Comparison of ENCODE assay signal across 8 cellular contexts in genomic region chr19:506404-507285, GRCh38. TPM values are rescaled to one million over a fixed set of nuclear protein-coding genes. Genes with fewer than 3 reads are reported as not detected.
DNase-seq lines count a peak whose midpoint lies in the region; ATAC-seq and TF ChIP-seq lines count a peak whose summit lies in the region.

No MANE protein-coding gene starts in this region.

- peak; percentile 100 for DNase-seq in ELR (ENCODE audit: low read depth)
- DNase-seq in GOT3 (lab: John Stamatoyannopoulos, UW): peak; percentile 99
- DNase-seq in LHCN-M2 (ENCODE audit: low read depth): peak; percentile 84
- peak; percentile 99 for DNase-seq in RPMI7951 (ENCODE audit: low read depth)
- peak; percentile 100 for DNase-seq in fibroblast of mammary gland (ENCODE audit: low read depth)
- peak; percentile 87 to 99 (median 94) for DNase-seq in naive thymus-derived CD8-positive, alpha-beta T cell
- peak; percentile 95 for DNase-seq in stimulated activated naive B cell treated with anti-CD40 and anti-IgM and Interleukin-4, amounts not matched to agents 10 μg/mL and 1 μg/mL and 100 μg/mL, for 72 hours

- POLR2A ChIA-PET in naive thymus-derived CD8-positive, alpha-beta T cell (lab: Charles Lee): interaction anchor here (0.6 to 3.9 kb wide), 17 partner anchors 9 to 763 kb away, joined by 3 to 51 read pairs (median 4); partner anchors contain the start of genes BSG, CDC34 and CIRBP

- no peaks in the 10 kb centered on the region for H3K27me3 Mint-ChIP-seq in activated T-helper 17 cell treated with anti-CD3 and anti-CD28 coated beads, Interleukin-2, amount 50 U/mL, for 72 hours
- no peaks in the 10 kb centered on the region for H3K27me3 Mint-ChIP-seq in naive thymus-derived CD8-positive, alpha-beta T cell
- H3K27me3 Mint-ChIP-seq in stimulated activated naive B cell treated with anti-CD40 and anti-IgM and Interleukin-4, amounts not matched to agents 10 μg/mL and 1 μg/mL and 100 μg/mL, for 72 hours: no peaks in the 10 kb centered on the region

- peak overlapping the region; percentile 80 for H3K4me3 ChIP-seq in fibroblast of mammary gland (ENCODE audit: control insufficient read depth, low read depth, low read length)

- peak; percentile 77 for ATAC-seq in activated T-helper 17 cell treated with anti-CD3 and anti-CD28 coated beads, Interleukin-2, amount 50 U/mL, for 72 hours (replicated peaks)
- ATAC-seq in naive thymus-derived CD8-positive, alpha-beta T cell: peak; percentile 53 to 56
- ATAC-seq in stimulated activated naive B cell treated with anti-CD40 and anti-IgM and Interleukin-4, amounts not matched to agents 10 μg/mL and 1 μg/mL and 100 μg/mL, for 72 hours (replicated peaks): peak; percentile 74 to 77

- peak; percentile 88 for TF ChIP-seq CTCF in fibroblast of mammary gland (conservative IDR thresholded peaks at IDR 0.05; ENCODE audit: control insufficient read depth, insufficient read depth, low read depth, low read length)

- H3K9me3 Mint-ChIP-seq in activated T-helper 17 cell treated with anti-CD3 and anti-CD28 coated beads, Interleukin-2, amount 50 U/mL, for 72 hours: no peaks in the 10 kb centered on the region
- H3K9me3 Mint-ChIP-seq in naive thymus-derived CD8-positive, alpha-beta T cell: no peaks in the 10 kb centered on the region
- peaks cover 0 to 3% of the 10 kb centered on the region in 2 donors for H3K9me3 Mint-ChIP-seq in stimulated activated naive B cell treated with anti-CD40 and anti-IgM and Interleukin-4, amounts not matched to agents 10 μg/mL and 1 μg/mL and 100 μg/mL, for 72 hours

- peak overlapping the region; percentile 87 for H3K4me3 Mint-ChIP-seq in activated T-helper 17 cell treated with anti-CD3 and anti-CD28 coated beads, Interleukin-2, amount 50 U/mL, for 72 hours
- peak overlapping the region; percentile 88 to 100 (median 98) for H3K4me3 Mint-ChIP-seq in naive thymus-derived CD8-positive, alpha-beta T cell
- peak overlapping the region; percentile 85 to 90 for H3K4me3 Mint-ChIP-seq in stimulated activated naive B cell treated with anti-CD40 and anti-IgM and Interleukin-4, amounts not matched to agents 10 μg/mL and 1 μg/mL and 100 μg/mL, for 72 hours

- H3K4me1 Mint-ChIP-seq in activated T-helper 17 cell treated with anti-CD3 and anti-CD28 coated beads, Interleukin-2, amount 50 U/mL, for 72 hours: peaks cover 22% of the 10 kb centered on the region
- peaks cover 18 to 52% (median 38%) of the 10 kb centered on the region in 4 donors for H3K4me1 Mint-ChIP-seq in naive thymus-derived CD8-positive, alpha-beta T cell
- H3K4me1 Mint-ChIP-seq in stimulated activated naive B cell treated with anti-CD40 and anti-IgM and Interleukin-4, amounts not matched to agents 10 μg/mL and 1 μg/mL and 100 μg/mL, for 72 hours: peaks cover 36 to 51% of the 10 kb centered on the region in 2 donors

- H3K27ac Mint-ChIP-seq in activated T-helper 17 cell treated with anti-CD3 and anti-CD28 coated beads, Interleukin-2, amount 50 U/mL, for 72 hours: peak overlapping the region; percentile 99
- H3K27ac Mint-ChIP-seq in naive thymus-derived CD8-positive, alpha-beta T cell: peak overlapping the region; percentile 95 to 100 (median 99)
- peak overlapping the region; percentile 98 for H3K27ac Mint-ChIP-seq in stimulated activated naive B cell treated with anti-CD40 and anti-IgM and Interleukin-4, amounts not matched to agents 10 μg/mL and 1 μg/mL and 100 μg/mL, for 72 hours

- H3K36me3 Mint-ChIP-seq in activated T-helper 17 cell treated with anti-CD3 and anti-CD28 coated beads, Interleukin-2, amount 50 U/mL, for 72 hours (ENCODE audit: low read depth): peaks cover 14% of the 10 kb centered on the region
- H3K36me3 Mint-ChIP-seq in naive thymus-derived CD8-positive, alpha-beta T cell: peaks cover 0 to 3% (median 0%) of the 10 kb centered on the region in 3 donors
- H3K36me3 Mint-ChIP-seq in stimulated activated naive B cell treated with anti-CD40 and anti-IgM and Interleukin-4, amounts not matched to agents 10 μg/mL and 1 μg/mL and 100 μg/mL, for 72 hours: peaks cover 12 to 25% of the 10 kb centered on the region in 2 donors

RNA-seq across cellular contexts. Expression of gene TPGS1, which starts 0.7 kb away (rescaled TPM):
- total RNA-seq in LHCN-M2 (2014; rRNA removed): 84.8 and 85.9 TPM in 2 replicates
- polyA plus RNA-seq in LHCN-M2 (2012): 19.2 TPM
- total RNA-seq in RPMI7951 (2014; rRNA removed; shearing (Covaris generic)): 26.2 and 48.8 TPM in 2 replicates
- total RNA-seq in activated T-helper 17 cell treated with anti-CD3 and anti-CD28 coated beads, Interleukin-2, amount 50 U/mL, for 72 hours: 10 to 100 TPM in 1 of 2 donors, 1 to 10 TPM in 1; 6.3 to 14.1 TPM
- 10 to 100 TPM; 31.5 to 33.0 TPM for total RNA-seq in naive thymus-derived CD8-positive, alpha-beta T cell
- polyA plus RNA-seq in naive thymus-derived CD8-positive, alpha-beta T cell: 10 to 100 TPM; 31.6 to 43.3 (median 42.3) TPM

RNA-seq across cellular contexts. Expression of gene MADCAM1, which starts 10.4 kb away (rescaled TPM):
- 0.19 and 0.23 TPM in 2 replicates for total RNA-seq in LHCN-M2 (2014; rRNA removed)
- 0.49 TPM for polyA plus RNA-seq in LHCN-M2 (2012)
- 0.12 TPM in 1 of 2 replicates, not detected in the other for total RNA-seq in RPMI7951 (2014; rRNA removed; shearing (Covaris generic))
- under 1 TPM in 1 of 2 donors, not detected in 1; 0.29 TPM for total RNA-seq in activated T-helper 17 cell treated with anti-CD3 and anti-CD28 coated beads, Interleukin-2, amount 50 U/mL, for 72 hours
- total RNA-seq in naive thymus-derived CD8-positive, alpha-beta T cell: 1 to 10 TPM; 1.1 to 1.2 TPM
- polyA plus RNA-seq in naive thymus-derived CD8-positive, alpha-beta T cell: under 1 TPM; 0.17 to 0.33 (median 0.17) TPM

RNA-seq across cellular contexts. Expression of gene CDC34, which starts 24.9 kb away (rescaled TPM):
- 64.6 and 69.6 TPM in 2 replicates for total RNA-seq in LHCN-M2 (2014; rRNA removed)
- 71.4 TPM for polyA plus RNA-seq in LHCN-M2 (2012)
- 56.4 and 61.8 TPM in 2 replicates for total RNA-seq in RPMI7951 (2014; rRNA removed; shearing (Covaris generic))
- total RNA-seq in activated T-helper 17 cell treated with anti-CD3 and anti-CD28 coated beads, Interleukin-2, amount 50 U/mL, for 72 hours: 10 to 100 TPM; 31.4 to 44.5 TPM
- 10 to 100 TPM; 41.7 to 46.7 TPM for total RNA-seq in naive thymus-derived CD8-positive, alpha-beta T cell
- polyA plus RNA-seq in naive thymus-derived CD8-positive, alpha-beta T cell: 10 to 100 TPM; 20.6 to 43.5 (median 27.9) TPM

RNA-seq across cellular contexts. Expression of gene GZMM, which starts 37.2 kb away (rescaled TPM):
- total RNA-seq in LHCN-M2 (2014; rRNA removed): 1.7 TPM in 1 of 2 replicates, not detected in the other
- polyA plus RNA-seq in LHCN-M2 (2012): 0.15 TPM
- 1.3 and 3.6 TPM in 2 replicates for total RNA-seq in RPMI7951 (2014; rRNA removed; shearing (Covaris generic))
- 10 to 100 TPM; 30.5 to 31.3 TPM for total RNA-seq in activated T-helper 17 cell treated with anti-CD3 and anti-CD28 coated beads, Interleukin-2, amount 50 U/mL, for 72 hours
- total RNA-seq in naive thymus-derived CD8-positive, alpha-beta T cell: 10 to 100 TPM; 46.9 to 55.9 TPM
- 100 to 1,000 TPM; 228 to 450 (median 333) TPM for polyA plus RNA-seq in naive thymus-derived CD8-positive, alpha-beta T cell

RNA-seq across cellular contexts. Expression of gene SHC2, which starts 45.8 kb away (rescaled TPM):
- 0.32 and 0.57 TPM in 2 replicates for total RNA-seq in LHCN-M2 (2014; rRNA removed)
- 1.2 TPM for polyA plus RNA-seq in LHCN-M2 (2012)
- total RNA-seq in RPMI7951 (2014; rRNA removed; shearing (Covaris generic)): 0.10 TPM in 1 of 2 replicates, not detected in the other
- under 1 TPM in 1 of 2 donors, not detected in 1; 0.26 TPM for total RNA-seq in activated T-helper 17 cell treated with anti-CD3 and anti-CD28 coated beads, Interleukin-2, amount 50 U/mL, for 72 hours
- total RNA-seq in naive thymus-derived CD8-positive, alpha-beta T cell: 1 to 10 TPM; 3.6 to 4.0 TPM
- polyA plus RNA-seq in naive thymus-derived CD8-positive, alpha-beta T cell: 1 to 10 TPM in 1 of 3 donors, under 1 TPM in 2; 0.30 to 1.8 (median 0.41) TPM

Comparison
In these comparisons a context has a peak if more than half of its experiments do, and no peak if none do; other contexts are left out.
1. Peak in every context shown above with its lines: DNase-seq, ATAC-seq and H3K4me3 ChIP-seq.